26 cellular contexts compared by ENCODE assay signal in the genomic region with DNA sequence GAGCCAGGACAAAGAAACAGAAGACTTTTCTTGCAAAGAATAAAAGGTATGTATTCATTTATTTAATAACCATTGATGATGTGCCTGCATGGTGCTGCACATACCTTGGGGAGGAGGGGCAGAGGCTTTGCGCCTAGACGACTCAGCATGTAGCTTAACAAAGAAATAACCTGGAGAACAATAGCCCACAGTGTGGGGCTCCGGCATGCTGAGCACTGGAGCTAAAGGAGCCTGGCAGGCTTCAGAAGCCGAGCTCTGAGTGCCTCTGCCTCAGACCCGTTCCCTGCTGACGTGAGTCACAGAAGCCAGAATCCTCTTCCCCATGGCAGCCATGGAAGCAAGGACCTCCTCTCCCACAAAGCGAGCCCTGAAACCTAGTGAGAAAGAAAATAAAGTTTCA.
A peak's percentile ranks its signal among the peaks of the same experiment; 100 is the strongest.
DNase-seq lines count a peak whose midpoint lies in the region; ATAC-seq and TF ChIP-seq lines count a peak whose summit lies in the region.
"Had no signal": no experiment of that assay in that cellular context is flagged by ENCODE, and none has a peak within 500 bp of the region (broad histone marks: within the 10 kb centered on the region; RNA-seq: fewer than 3 reads in every experiment).

No MANE protein-coding gene starts in this region.

- peak overlapping the region; percentile 45 for H3K9ac ChIP-seq in endodermal cell (ENCODE audit: extremely low read depth, low read length, poor library complexity, severe bottlenecking)
- H3K9ac ChIP-seq: parathyroid adenoma had no signal

- H3K4me1 ChIP-seq in endodermal cell (ENCODE audit: control insufficient read depth, insufficient read depth, low read length): peaks cover 42% of the 10 kb centered on the region

- 5 to 9% methylated on average over 3 to 7 of the region's 7 CpGs for WGBS in endodermal cell (ENCODE audit: insufficient coverage in 1 of 2, insufficient read length in 1 of 2), 2 experiments

- peak overlapping the region; percentile 90 for H3K27ac ChIP-seq in endodermal cell (ENCODE audit: low read depth, low read length)
- H3K27ac ChIP-seq: epithelial cell of prostate, parathyroid adenoma, sigmoid colon, upper lobe of left lung had no signal

- H3K9me3 Mint-ChIP-seq in endodermal cell (no peaks in the 10 kb centered on the region), neural crest cell (no peaks in the 10 kb centered on the region)
- H3K9me3 Mint-ChIP-seq: activated CD4-positive, alpha-beta T cell treated with anti-CD3 and anti-CD28 coated beads, Interleukin-2, amount 10 ng/mL, durations not matched to agents 7 days and 5 days; activated naive CD4-positive, alpha-beta T cell treated with anti-CD3 and anti-CD28 coated beads, Interleukin-2, amount 50 U/mL, for 72 hours; activated T-helper 1 cell treated with anti-CD3 and anti-CD28 coated beads, Interleukin-12 subunit alpha, Interleukin-12 subunit beta, Interleukin-2, Interleukin-4 antibody, amounts not matched to agents 30 ng/mL and 10 ng/mL and 1 ng/mL, durations not matched to agents 14 hours and 24 hours and 36 hours; naive thymus-derived CD4-positive, alpha-beta T cell had no signal

- intact Hi-C loops in sciatic nerve (cut with DNase I): no loop called here

- H3K4me3 ChIP-seq in endodermal cell (ENCODE audit: low read length): peak overlapping the region; percentile 69
- H3K4me3 ChIP-seq: dorsolateral prefrontal cortex, hepatocyte, sigmoid colon, upper lobe of left lung had no signal

- H3K4me1 Mint-ChIP-seq in endodermal cell (peaks cover 63% of the 10 kb centered on the region), neural crest cell (peaks cover 36% of the 10 kb centered on the region)
- H3K4me1 Mint-ChIP-seq: activated CD4-positive, alpha-beta T cell treated with anti-CD3 and anti-CD28 coated beads, Interleukin-2, amount 10 ng/mL, durations not matched to agents 7 days and 5 days had no signal

- H3K27me3 ChIP-seq in endodermal cell (ENCODE audit: control insufficient read depth, insufficient read depth, low read length, poor library complexity, severe bottlenecking): no peaks in the 10 kb centered on the region
- H3K27me3 ChIP-seq: hepatocyte, sigmoid colon, upper lobe of left lung had no signal

- H3K27ac Mint-ChIP-seq in endodermal cell (peak overlapping the region; percentile 83), neural crest cell (ENCODE audit: unreplicated experiment) (peak overlapping the region; percentile 57)
- H3K27ac Mint-ChIP-seq: activated CD4-positive, alpha-beta T cell treated with anti-CD3 and anti-CD28 coated beads, Interleukin-2, amount 10 ng/mL, durations not matched to agents 7 days and 5 days; activated naive CD4-positive, alpha-beta T cell treated with anti-CD3 and anti-CD28 coated beads, Interleukin-2, amount 50 U/mL, for 72 hours; activated T-helper 1 cell treated with anti-CD3 and anti-CD28 coated beads, Interleukin-12 subunit alpha, Interleukin-12 subunit beta, Interleukin-2, Interleukin-4 antibody, amounts not matched to agents 30 ng/mL and 10 ng/mL and 1 ng/mL, durations not matched to agents 14 hours and 24 hours and 36 hours; naive thymus-derived CD4-positive, alpha-beta T cell had no signal

- DNase-seq in ELF-1 (ENCODE audit: low read depth, low spot score) (peak; percentile 76), NCI-H146 treated with DMSO at 0.1 percent for 48 hours (lab: John Stamatoyannopoulos, UW; ENCODE audit: unreplicated experiment) (peak; percentile 11), endodermal cell (peak; percentile 91), neural crest cell (ENCODE audit: low read depth, low spot score) (no peak), EL (no peak), sciatic nerve (ENCODE audit: low spot score) (no peak), DMS 273 (lab: John Stamatoyannopoulos, UW; ENCODE audit: unreplicated experiment) (no peak)
- DNase-seq: activated CD4-positive, alpha-beta T cell treated with anti-CD3 and anti-CD28 coated beads, Interleukin-2, amount 10 ng/mL, durations not matched to agents 7 days and 5 days; aorta; C1 segment of cervical spinal cord; central memory CD4-positive, alpha-beta T cell; dorsolateral prefrontal cortex; HCEC 1CT; Karpas-422; MV-4-11; naive thymus-derived CD4-positive, alpha-beta T cell; NCI-H1930; NCI-H510A; sigmoid colon; T-helper 2 cell; upper lobe of left lung had no signal

- H3K9me3 ChIP-seq in endodermal cell (ENCODE audit: control insufficient read depth, low read length): no peaks in the 10 kb centered on the region
- H3K9me3 ChIP-seq: sigmoid colon, upper lobe of left lung had no signal

- no peak for ATAC-seq in sciatic nerve
- ATAC-seq: activated naive CD4-positive, alpha-beta T cell treated with anti-CD3 and anti-CD28 coated beads, Interleukin-2, amount 50 U/mL, for 72 hours; naive thymus-derived CD4-positive, alpha-beta T cell had no signal

- H3K36me3 Mint-ChIP-seq in endodermal cell (ENCODE audit: low read depth) (no peaks in the 10 kb centered on the region), neural crest cell (ENCODE audit: low read depth) (no peaks in the 10 kb centered on the region)
- H3K36me3 Mint-ChIP-seq: activated naive CD4-positive, alpha-beta T cell treated with anti-CD3 and anti-CD28 coated beads, Interleukin-2, amount 50 U/mL, for 72 hours; naive thymus-derived CD4-positive, alpha-beta T cell had no signal

- TF ChIP-seq CTCF in endodermal cell (conservative IDR thresholded peaks at IDR 0.05) (no peak), neural crest cell (conservative IDR thresholded peaks at IDR 0.05) (no peak)

- H3K27me3 Mint-ChIP-seq in endodermal cell (ENCODE audit: insufficient read depth) (peaks cover 6% of the 10 kb centered on the region), neural crest cell (ENCODE audit: low read depth) (peaks cover 7% of the 10 kb centered on the region)
- H3K27me3 Mint-ChIP-seq: activated CD4-positive, alpha-beta T cell treated with anti-CD3 and anti-CD28 coated beads, Interleukin-2, amount 10 ng/mL, durations not matched to agents 7 days and 5 days had no signal

- H3K4me3 Mint-ChIP-seq in endodermal cell (peak overlapping the region; percentile 30), neural crest cell (no peak overlapping the region)
- H3K4me3 Mint-ChIP-seq: activated CD4-positive, alpha-beta T cell treated with anti-CD3 and anti-CD28 coated beads, Interleukin-2, amount 10 ng/mL, durations not matched to agents 7 days and 5 days; activated T-helper 1 cell treated with anti-CD3 and anti-CD28 coated beads, Interleukin-12 subunit alpha, Interleukin-12 subunit beta, Interleukin-2, Interleukin-4 antibody, amounts not matched to agents 30 ng/mL and 10 ng/mL and 1 ng/mL, durations not matched to agents 14 hours and 24 hours and 36 hours; naive thymus-derived CD4-positive, alpha-beta T cell had no signal

- no peaks in the 10 kb centered on the region for H3K36me3 ChIP-seq in endodermal cell (ENCODE audit: control insufficient read depth, insufficient read depth, low read length)
- H3K36me3 ChIP-seq: sigmoid colon, upper lobe of left lung had no signal

Comparison
In these comparisons a context has a peak if more than half of its experiments do, and no peak if none do; other contexts are left out.
1. DNase-seq: peak in ELF-1 (single experiment), NCI-H146 treated with DMSO at 0.1 percent for 48 hours (single experiment) and endodermal cell (single experiment); none in neural crest cell (single experiment), EL (single experiment), sciatic nerve (single experiment) and DMS 273 (single experiment).